Comparison of ENCODE assay signal across 1 cellular context in genomic region chr15:41603941-41604660, GRCh38.
TF ChIP-seq lines count a peak whose summit lies in the region.

No MANE protein-coding gene starts in this region.

TF ChIP-seq in K562, 482 proteins besides CTCF, POLR2A, EP300 and RAD21 (continued from another document):
- TF ChIP-seq ZNF407 (IDR thresholded peaks at IDR 0.05; ENCODE audit: low read depth), result no peak
- no peak for TF ChIP-seq TCF7L2 (IDR thresholded peaks at IDR 0.05; ENCODE audit: low read depth, low read length)
- TF ChIP-seq RBFOX2 (IDR thresholded peaks at IDR 0.05; ENCODE audit: low read depth, low read length), result no peak
- no peak for TF ChIP-seq GABPB1 (CRISPR knock-in tag; IDR thresholded peaks at IDR 0.05)
- no peak for TF ChIP-seq CXXC5 (CRISPR knock-in tag; IDR thresholded peaks at IDR 0.05)
- TF ChIP-seq PYGO2 (tag; IDR thresholded peaks at IDR 0.05), result no peak
- peak; percentile 52 for TF ChIP-seq SMC3 (conservative IDR thresholded peaks at IDR 0.05; ENCODE audit: insufficient read depth, low read depth, low read length)
- TF ChIP-seq ZNF740 (CRISPR knock-in tag; IDR thresholded peaks at IDR 0.05), result peak; percentile 56; the same call in 1 of the 2 replicates
- no peak for TF ChIP-seq ZNF740 (tag; IDR thresholded peaks at IDR 0.05)
- TF ChIP-seq ZNF3 (CRISPR knock-in tag; IDR thresholded peaks at IDR 0.05), result no peak
- peak; percentile 54; the same call in 1 of the 2 replicates for TF ChIP-seq ZNF263 (CRISPR knock-in tag; IDR thresholded peaks at IDR 0.05; ENCODE audit: borderline replicate concordance)
- TF ChIP-seq MCM3 (IDR thresholded peaks at IDR 0.05), result no peak
- no peak for TF ChIP-seq MBD1 (CRISPR knock-in tag; IDR thresholded peaks at IDR 0.05)
- TF ChIP-seq SMARCB1 (IDR thresholded peaks at IDR 0.05; ENCODE audit: insufficient read length, low read depth), result peak; percentile 73
- TF ChIP-seq C11orf30 (IDR thresholded peaks at IDR 0.05; ENCODE audit: low read depth), result no peak
- TF ChIP-seq USF1 (CRISPR knock-in tag; IDR thresholded peaks at IDR 0.05), result no peak
- TF ChIP-seq ZNF639 (CRISPR knock-in tag; conservative IDR thresholded peaks at IDR 0.05 in 1 of 2, IDR thresholded peaks at IDR 0.05 in 1 of 2), result no peak
- TF ChIP-seq THRAP3 (IDR thresholded peaks at IDR 0.05; ENCODE audit: borderline replicate concordance), result no peak
- TF ChIP-seq KDM4B (IDR thresholded peaks at IDR 0.05; ENCODE audit: borderline replicate concordance in 2 of 2, low read depth in 1 of 2), result no peak
- TF ChIP-seq MAFK (IDR thresholded peaks at IDR 0.05; ENCODE audit: low read length), result no peak
- no peak for TF ChIP-seq TGIF2 (CRISPR knock-in tag; IDR thresholded peaks at IDR 0.05)
- TF ChIP-seq UBTF (IDR thresholded peaks at IDR 0.05; ENCODE audit: borderline replicate concordance in 1 of 2, low read depth in 2 of 2, low read length in 2 of 2), result no peak
- TF ChIP-seq SRF (CRISPR knock-in tag; IDR thresholded peaks at IDR 0.05), result no peak
- TF ChIP-seq RBM17 (IDR thresholded peaks at IDR 0.05; ENCODE audit: borderline replicate concordance, low read depth, low read length), result no peak
- TF ChIP-seq ZKSCAN3 (CRISPR knock-in tag; IDR thresholded peaks at IDR 0.05), result no peak
- peak; percentile 78 for TF ChIP-seq CTBP1 (IDR thresholded peaks at IDR 0.05; ENCODE audit: borderline replicate concordance)
- TF ChIP-seq BCOR (IDR thresholded peaks at IDR 0.05), result no peak
- 0 out of 4 replicates have a peak, but pooled peaks of 1 of the 2 experiments have one; percentile 30 for TF ChIP-seq ARNT (IDR thresholded peaks at IDR 0.05)
- TF ChIP-seq TAF7 (tag; IDR thresholded peaks at IDR 0.05), result no peak
- peak; percentile 50; the same call in 1 of the 2 replicates for TF ChIP-seq MYNN (IDR thresholded peaks at IDR 0.05)
- no peak for TF ChIP-seq MYNN (CRISPR knock-in tag; IDR thresholded peaks at IDR 0.05)
- TF ChIP-seq XRCC5 (IDR thresholded peaks at IDR 0.05; ENCODE audit: low read depth, low read length), result peak; percentile 40; the same call in 1 of the 2 replicates
- no peak for TF ChIP-seq MIER1 (IDR thresholded peaks at IDR 0.05; ENCODE audit: low read depth)
- no peak for TF ChIP-seq ILK (tag; IDR thresholded peaks at IDR 0.05; ENCODE audit: borderline replicate concordance, low read depth)
- TF ChIP-seq NR4A1 (CRISPR knock-in tag; IDR thresholded peaks at IDR 0.05), result no peak
- TF ChIP-seq NR4A1 (tag; IDR thresholded peaks at IDR 0.05), result no peak
- TF ChIP-seq ZBTB17 (CRISPR knock-in tag; IDR thresholded peaks at IDR 0.05), result no peak
- no peak for TF ChIP-seq ZNF589 (CRISPR knock-in tag; IDR thresholded peaks at IDR 0.05; ENCODE audit: low read depth)
- TF ChIP-seq AFF4 (CRISPR knock-in tag; IDR thresholded peaks at IDR 0.05), result no peak
- no peak for TF ChIP-seq SRSF3 (IDR thresholded peaks at IDR 0.05; ENCODE audit: insufficient read depth, low read length)
- peak; percentile 86 for TF ChIP-seq SMARCE1 (IDR thresholded peaks at IDR 0.05)
- no peak for TF ChIP-seq FOXM1 (IDR thresholded peaks at IDR 0.05; ENCODE audit: low read depth)
- no peak for TF ChIP-seq FOXM1 (CRISPR knock-in tag; IDR thresholded peaks at IDR 0.05; ENCODE audit: low read depth)
- TF ChIP-seq ZNF274 (IDR thresholded peaks at IDR 0.05; ENCODE audit: borderline replicate concordance, low read depth, low read length), result no peak
- no peak for TF ChIP-seq ID3 (CRISPR knock-in tag; IDR thresholded peaks at IDR 0.05)
- no peak for TF ChIP-seq ID3 (tag; IDR thresholded peaks at IDR 0.05)
